8 cellular contexts compared by ENCODE assay signal in the genomic region with DNA sequence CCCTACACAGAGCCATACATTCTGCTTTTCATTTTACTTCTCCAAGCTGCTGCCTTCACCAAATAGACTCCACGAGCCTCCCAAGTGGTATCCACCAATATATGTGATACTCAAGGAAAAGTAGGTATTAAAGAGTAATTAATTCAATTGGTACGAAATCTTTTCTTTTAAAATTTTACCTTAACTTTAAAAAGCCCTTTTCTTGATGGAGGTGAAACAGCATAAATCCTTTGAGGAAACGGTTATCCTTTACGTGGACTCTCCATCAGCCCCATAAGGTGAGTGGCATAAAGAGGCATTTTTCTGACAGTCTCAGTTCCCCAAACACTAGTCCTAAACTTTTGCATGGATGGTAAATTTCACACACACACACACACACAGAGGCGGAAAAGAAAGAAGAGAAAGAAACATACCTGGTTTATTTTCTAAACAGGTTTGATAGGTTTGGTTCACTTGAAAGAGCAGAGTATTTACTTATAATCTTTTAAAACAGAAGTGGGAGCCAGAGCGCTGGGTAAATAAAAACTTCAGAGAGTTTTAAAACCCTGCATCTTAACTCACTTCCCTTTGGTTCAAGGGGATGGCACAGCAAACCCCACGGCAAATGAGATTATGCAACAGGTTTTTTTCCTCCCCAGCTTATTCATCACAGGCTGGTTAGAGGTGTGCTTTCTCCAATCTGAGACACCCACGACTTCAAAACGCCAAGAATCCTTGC. TPM values are rescaled to one million over a fixed set of nuclear protein-coding genes. Genes with fewer than 3 reads are reported as not detected.
DNase-seq lines count a peak whose midpoint lies in the region; ATAC-seq and TF ChIP-seq lines count a peak whose summit lies in the region.

No MANE protein-coding gene starts in this region.

- no peaks in the 10 kb centered on the region for H3K9me3 ChIP-seq in CD4-positive, alpha-beta memory T cell (ENCODE audit: control insufficient read depth in 1 of 2, low read length in 2 of 2)
- no peaks in the 10 kb centered on the region for H3K9me3 ChIP-seq in OCI-LY3 (ENCODE audit: insufficient read depth, low read length)
- H3K9me3 ChIP-seq in neural cell (ENCODE audit: low read length): no peaks in the 10 kb centered on the region
- no peaks in the 10 kb centered on the region for H3K9me3 ChIP-seq in tibial nerve

- TF ChIP-seq CTCF in GM23338 (conservative IDR thresholded peaks at IDR 0.05; ENCODE audit: low read depth in 2 of 2) (no peak), OCI-LY3 (IDR thresholded peaks at IDR 0.05; ENCODE audit: low read depth, low read length) (no peak), fibroblast of mammary gland (conservative IDR thresholded peaks at IDR 0.05; ENCODE audit: control insufficient read depth, insufficient read depth, low read depth, low read length) (no peak), neural cell (IDR thresholded peaks at IDR 0.05; ENCODE audit: poor library complexity, severe bottlenecking) (no peak), tibial nerve (IDR thresholded peaks at IDR 0.05) (peak in 1 of 5 experiments; percentile 5)

- H3K9me3 Mint-ChIP-seq in CD4-positive, alpha-beta memory T cell: peaks cover 0 to 2% (median 0%) of the 10 kb centered on the region in 8 donors
- H3K9me3 Mint-ChIP-seq in GM23338: peaks cover 18% of the 10 kb centered on the region

- H3K9ac ChIP-seq in OCI-LY3 (ENCODE audit: low read length) (peak overlapping the region; percentile 71), neural cell (ENCODE audit: low read length) (peak overlapping the region; percentile 81)

- H3F3A ChIP-seq in GM23338 (replicated peaks; ENCODE audit: low read depth) (peaks cover 7% of the 10 kb centered on the region), neural cell (ENCODE audit: insufficient read depth, low read length, poor library complexity, severe bottlenecking) (no peaks in the 10 kb centered on the region)

- peak; percentile 84 to 90 (median 88) for DNase-seq in CD4-positive, alpha-beta memory T cell
- DNase-seq in GM23338 (ENCODE audit: low spot score) (peak; percentile 30), activated T-helper 1 cell treated with Interleukin-2 at 50 U/mL for 16 hours (ENCODE audit: low read depth) (peak; percentile 37), fibroblast of mammary gland (ENCODE audit: low read depth) (peak; percentile 64), tibial nerve (ENCODE audit: low spot score in 2 of 2) (peak in 1 of 2 donors; percentile 63)

- H3K27me3 Mint-ChIP-seq in CD4-positive, alpha-beta memory T cell: no peaks in the 10 kb centered on the region
- peaks cover 3% of the 10 kb centered on the region for H3K27me3 Mint-ChIP-seq in GM23338 (ENCODE audit: insufficient read depth, low read depth, poor library complexity)

- no peaks in the 10 kb centered on the region for H3K27me3 ChIP-seq in CD4-positive, alpha-beta memory T cell (ENCODE audit: insufficient read depth, low read length)
- H3K27me3 ChIP-seq in GM23338 (ENCODE audit: insufficient read depth): no peaks in the 10 kb centered on the region
- H3K27me3 ChIP-seq in OCI-LY3 (ENCODE audit: low read depth, low read length): peaks cover 11% of the 10 kb centered on the region
- H3K27me3 ChIP-seq in neural cell (ENCODE audit: insufficient read depth, low read depth, low read length): peaks cover 31% of the 10 kb centered on the region
- H3K27me3 ChIP-seq in tibial nerve: no peaks in the 10 kb centered on the region

- no peak for TF ChIP-seq EP300 in neural cell (conservative IDR thresholded peaks at IDR 0.05; ENCODE audit: poor library complexity, severe bottlenecking)
- TF ChIP-seq EP300 in tibial nerve (IDR thresholded peaks at IDR 0.05): peak; percentile 17 to 92

- peak overlapping the region; percentile 80 to 85 for H3K4me3 ChIP-seq in CD4-positive, alpha-beta memory T cell (ENCODE audit: low read length in 2 of 2)
- peak overlapping the region; percentile 80 for H3K4me3 ChIP-seq in GM23338
- H3K4me3 ChIP-seq in OCI-LY3 (ENCODE audit: low read length): peak overlapping the region; percentile 86
- H3K4me3 ChIP-seq in fibroblast of mammary gland (ENCODE audit: control insufficient read depth, low read depth, low read length): peak overlapping the region; percentile 65
- peak overlapping the region; percentile 78 for H3K4me3 ChIP-seq in neural cell (ENCODE audit: low read length)
- peak overlapping the region; percentile 46 to 95 (median 80) for H3K4me3 ChIP-seq in tibial nerve

- H3K36me3 ChIP-seq in CD4-positive, alpha-beta memory T cell (ENCODE audit: insufficient read depth, low read length): no peaks in the 10 kb centered on the region
- H3K36me3 ChIP-seq in GM23338 (ENCODE audit: insufficient read depth): no peaks in the 10 kb centered on the region
- H3K36me3 ChIP-seq in OCI-LY3 (replicated peaks; ENCODE audit: low read depth, low read length): no peaks in the 10 kb centered on the region
- H3K36me3 ChIP-seq in neural cell (ENCODE audit: insufficient read depth, low read length): no peaks in the 10 kb centered on the region
- no peaks in the 10 kb centered on the region for H3K36me3 ChIP-seq in tibial nerve

- peaks cover 54% of the 10 kb centered on the region for H3K4me1 ChIP-seq in CD4-positive, alpha-beta memory T cell (ENCODE audit: insufficient read depth, low read length)
- peaks cover 33% of the 10 kb centered on the region for H3K4me1 ChIP-seq in GM23338 (ENCODE audit: insufficient read depth)
- H3K4me1 ChIP-seq in OCI-LY3 (ENCODE audit: low read length): peaks cover 14% of the 10 kb centered on the region
- peaks cover 0 to 54% (median 9%) of the 10 kb centered on the region in 4 donors for H3K4me1 ChIP-seq in tibial nerve

- H3K27ac Mint-ChIP-seq in CD4-positive, alpha-beta memory T cell: peak overlapping the region; percentile 96 to 99 (median 97)
- peak overlapping the region; percentile 95 for H3K27ac Mint-ChIP-seq in GM23338

- H2AFZ ChIP-seq in GM23338 (no peak overlapping the region), OCI-LY3 (ENCODE audit: low read depth, low read length) (peak overlapping the region; percentile 70), neural cell (ENCODE audit: low read depth, low read length) (no peak overlapping the region)

- H3K4me2 ChIP-seq in GM23338 (peak overlapping the region; percentile 85), OCI-LY3 (ENCODE audit: low read length) (peak overlapping the region; percentile 88), neural cell (ENCODE audit: low read length) (peak overlapping the region; percentile 82)

- peaks cover 31 to 61% (median 44%) of the 10 kb centered on the region in 4 donors for H3K4me1 Mint-ChIP-seq in CD4-positive, alpha-beta memory T cell
- H3K4me1 Mint-ChIP-seq in GM23338: peaks cover 35% of the 10 kb centered on the region

- ATAC-seq in GM23338 (no peak), GM21737 (IDR thresholded peaks at IDR 0.05; ENCODE audit: unreplicated experiment) (no peak)

- TF ChIP-seq POLR2A in tibial nerve (IDR thresholded peaks at IDR 0.05): peak; percentile 40 to 70

- POLR2A ChIA-PET in CD4-positive, alpha-beta memory T cell (lab: Charles Lee; ENCODE audit: partially characterized antibody): interaction anchor here (0.7 to 4.5 kb wide), 48 partner anchors 8 to 232 kb away, joined by 3 to 75 read pairs (median 5); a partner anchor contains a TSS

- whole genome bisulfite sequencing in tibial nerve, 2 donors: 14 to 21% methylated on average over 9 of the region's 9 CpGs

- intact Hi-C loops in CD4-positive, alpha-beta memory T cell (cut with micrococcal nuclease): loop anchor here (1.0 to 5.0 kb wide), 13 partner anchors 8 to 252 kb away; a partner anchor contains a TSS

- H3K9me2 ChIP-seq in GM23338 (ENCODE audit: insufficient read depth) (no peaks in the 10 kb centered on the region), neural cell (ENCODE audit: insufficient read depth, low read length) (no peaks in the 10 kb centered on the region)

- CTCF ChIA-PET in CD4-positive, alpha-beta memory T cell (lab: Charles Lee; ENCODE audit: partially characterized antibody): interaction anchor here (0.5 to 2.0 kb wide), 11 partner anchors 13 to 186 kb away, joined by 3 to 7 read pairs (median 3); no protein-coding TSS in a partner anchor

- H3K79me2 ChIP-seq in GM23338 (replicated peaks; ENCODE audit: insufficient read depth): peaks cover 53% of the 10 kb centered on the region
- no peaks in the 10 kb centered on the region for H3K79me2 ChIP-seq in OCI-LY3 (ENCODE audit: low read length)
- H3K79me2 ChIP-seq in neural cell (replicated peaks; ENCODE audit: insufficient read depth, low read length): peaks cover 17% of the 10 kb centered on the region

- no peak for TF ChIP-seq RAD21 in neural cell (conservative IDR thresholded peaks at IDR 0.05)

- peak overlapping the region; percentile 80 to 95 (median 88) for H3K4me3 Mint-ChIP-seq in CD4-positive, alpha-beta memory T cell
- H3K4me3 Mint-ChIP-seq in GM23338: peak overlapping the region; percentile 87

- H3K27ac ChIP-seq in CD4-positive, alpha-beta memory T cell (ENCODE audit: low read depth, low read length): peak overlapping the region; percentile 99
- H3K27ac ChIP-seq in GM23338 (ENCODE audit: low read depth): peak overlapping the region; percentile 85
- no peak overlapping the region for H3K27ac ChIP-seq in OCI-LY3 (ENCODE audit: low read length)
- no peak overlapping the region for H3K27ac ChIP-seq in neural cell (ENCODE audit: low read length)
- peak overlapping the region; percentile 99 to 100 (median 100) for H3K27ac ChIP-seq in tibial nerve

- H4K20me1 ChIP-seq in GM23338 (replicated peaks; ENCODE audit: insufficient read depth): no peaks in the 10 kb centered on the region
- no peaks in the 10 kb centered on the region for H4K20me1 ChIP-seq in OCI-LY3 (ENCODE audit: insufficient read depth, low read length)
- no peaks in the 10 kb centered on the region for H4K20me1 ChIP-seq in neural cell (ENCODE audit: insufficient read depth)

- H3K36me3 Mint-ChIP-seq in CD4-positive, alpha-beta memory T cell: peaks cover 5 to 14% of the 10 kb centered on the region in 2 donors
- H3K36me3 Mint-ChIP-seq in GM23338 (ENCODE audit: low read depth): peaks cover 30% of the 10 kb centered on the region

TF ChIP-seq in GM23338, 12 proteins besides CTCF, POLR2A, EP300 and RAD21 (continues in another document):
- no peak for TF ChIP-seq CREB1 (CRISPR knock-in tag; IDR thresholded peaks at IDR 0.05; ENCODE audit: low read depth)

RNA-seq across cellular contexts. Expression of a gene that starts 1.9 kb away (rescaled TPM):
- 100 to 1,000 TPM; 122 to 125 TPM for total RNA-seq in CD4-positive, alpha-beta memory T cell
- 10 to 100 TPM; 16.8 to 22.8 TPM for polyA plus RNA-seq in CD4-positive, alpha-beta memory T cell
- 52.8 and 59.4 TPM in 2 replicates for total RNA-seq in GM23338 (2014; rRNA removed; shearing (Covaris generic))
- polyA plus RNA-seq in GM23338 (2016; fragmentation: Nextera tagmentation; extraction: Ambion mirVana) (11.7 and 12.5 TPM in 2 replicates), neural cell (39.5 and 42.5 TPM in 2 replicates)
- 83.1 and 88.1 TPM in 2 replicates for polyA minus RNA-seq in neural cell
- 10 to 100 TPM; 16.2 to 23.2 (median 19.1) TPM for total RNA-seq in tibial nerve

RNA-seq across cellular contexts. Expression of a gene that starts 50.9 kb away (rescaled TPM):
- 10 to 100 TPM; 51.0 to 52.0 TPM for total RNA-seq in CD4-positive, alpha-beta memory T cell
- polyA plus RNA-seq in CD4-positive, alpha-beta memory T cell: 100 to 1,000 TPM in 1 of 2 donors, 10 to 100 TPM in 1; 71.7 to 107 TPM
- 20.5 and 21.6 TPM in 2 replicates for total RNA-seq in GM23338 (2014; rRNA removed; shearing (Covaris generic))
- polyA plus RNA-seq in GM23338 (2016; fragmentation: Nextera tagmentation; extraction: Ambion mirVana): 9.0 and 9.3 TPM in 2 replicates
- polyA plus RNA-seq in neural cell: 27.5 and 29.9 TPM in 2 replicates
- polyA minus RNA-seq in neural cell: 40.2 and 44.1 TPM in 2 replicates
- 10 to 100 TPM; 39.9 to 74.7 (median 52.9) TPM for total RNA-seq in tibial nerve

Comparison
In these comparisons a context has a peak if more than half of its experiments do, and no peak if none do; other contexts are left out.
1. H3K27ac ChIP-seq: peak in CD4-positive, alpha-beta memory T cell (single experiment), GM23338 (single experiment) and tibial nerve (4 of 4); none in OCI-LY3 (single experiment) and neural cell (single experiment).
2. Peak in every context shown above with its lines, with median percentiles within 50 percentile points of each other: H3K4me3 ChIP-seq and H3K4me2 ChIP-seq.